Comparison of ENCODE assay signal across 11 cellular contexts in genomic region chr16:1961651-1962067, GRCh38. TPM values are rescaled to one million over a fixed set of nuclear protein-coding genes. Genes with fewer than 3 reads are reported as not detected.
DNase-seq lines count a peak whose midpoint lies in the region; ATAC-seq, FAIRE-seq and TF ChIP-seq lines count a peak whose summit lies in the region.
"Had no signal": no experiment of that assay in that cellular context is flagged by ENCODE, and none has a peak within 500 bp of the region (broad histone marks: within the 10 kb centered on the region; RNA-seq: fewer than 3 reads in every experiment).

No MANE protein-coding gene starts in this region.

- H3K4me1 ChIP-seq in BLaER1 treated with 17β-estradiol and CSF1 and Interleukin-3, amounts not matched to agents 10 nM and 100 nM: peaks cover 47 to 54% (median 51%) of the 10 kb centered on the region in 10 experiments
- H3K4me1 ChIP-seq in PC-9 (replicated peaks; ENCODE audit: insufficient read depth): peaks cover 16% of the 10 kb centered on the region

- no peaks in the 10 kb centered on the region for H3K27me3 Mint-ChIP-seq in central memory CD8-positive, alpha-beta T cell

- no TSS peak for BruUV-seq in PC-9 (replicated peaks; lab: Mats Ljungman, UMichigan)

- no peaks in the 10 kb centered on the region for H3K9me3 Mint-ChIP-seq in central memory CD8-positive, alpha-beta T cell

- peak overlapping the region in 10 of 11 experiments; percentile 93 to 100 (median 96); a peak in 17 of 22 replicates for H3K9ac ChIP-seq in BLaER1 treated with 17β-estradiol and CSF1 and Interleukin-3, amounts not matched to agents 10 nM and 100 nM

- DNase-seq in ELF-1 (ENCODE audit: low read depth, low spot score) (peak; percentile 67), PC-9 (no peak), SW480 (ENCODE audit: low spot score) (no peak), GM12891 (ENCODE audit: insufficient read length, low spot score) (no peak), cortex of kidney (lab: John Stamatoyannopoulos, UW) (no peak), GOT3 (lab: John Stamatoyannopoulos, UW) (no peak)
- no peak for DNase-seq in central memory CD8-positive, alpha-beta T cell (ENCODE audit: low spot score in 2 of 2)
- DNase-seq: NCI-H2081 treated with DMSO at 0.1 percent for 48 hours had no signal

- ATAC-seq in central memory CD8-positive, alpha-beta T cell (replicated peaks; ENCODE audit: extremely low read depth, poor library complexity, severe bottlenecking): no peak

- intact Hi-C loops in PC-9 (cut with micrococcal nuclease; ENCODE audit: unreplicated experiment): loop anchor here (5.0 kb wide), 1 partner anchor 189 kb away; the partner anchor contains the start of genes EME2, MRPS34 and NME3

- no peaks in the 10 kb centered on the region for H3K27me3 ChIP-seq in BLaER1 treated with 17β-estradiol and CSF1 and Interleukin-3, amounts not matched to agents 10 nM and 100 nM
- no peaks in the 10 kb centered on the region for H3K27me3 ChIP-seq in PC-9 (ENCODE audit: insufficient read depth, low read depth)

- H3K9me2 ChIP-seq in PC-9 (ENCODE audit: insufficient read depth): no peaks in the 10 kb centered on the region

- H3K9me3 ChIP-seq in BLaER1 treated with 17β-estradiol and CSF1 and Interleukin-3, amounts not matched to agents 10 nM and 100 nM (replicated peaks in 1 of 11): no peaks in the 10 kb centered on the region; a peak in 1 of 22 replicates
- no peaks in the 10 kb centered on the region for H3K9me3 ChIP-seq in PC-9 (ENCODE audit: insufficient read depth, low read depth)

- peaks cover 65% of the 10 kb centered on the region for H3K4me1 Mint-ChIP-seq in central memory CD8-positive, alpha-beta T cell

- peaks cover 21 to 42% (median 31%) of the 10 kb centered on the region in 11 experiments for H3K36me3 ChIP-seq in BLaER1 treated with 17β-estradiol and CSF1 and Interleukin-3, amounts not matched to agents 10 nM and 100 nM
- H3K36me3 ChIP-seq in PC-9 (ENCODE audit: low read depth): peaks cover 22% of the 10 kb centered on the region

- peak overlapping the region; percentile 99 for H3K27ac Mint-ChIP-seq in central memory CD8-positive, alpha-beta T cell (ENCODE audit: low read depth)

- no peak overlapping the region for H2AFZ ChIP-seq in PC-9

- no peak for TF ChIP-seq CTCF in PC-9 (conservative IDR thresholded peaks at IDR 0.05)

- H3K4me3 ChIP-seq in BLaER1 treated with 17β-estradiol and CSF1 and Interleukin-3, amounts not matched to agents 10 nM and 100 nM: peak overlapping the region in 8 of 10 experiments; percentile 80 to 100 (median 92); a peak in 16 of 20 replicates
- H3K4me3 ChIP-seq in PC-9: peak overlapping the region; percentile 39; the same call in 1 of the 2 replicates

- 0 out of 22 replicates have a peak overlapping the region, but pooled peaks of 2 of the 11 experiments have one; percentile 1 to 99 for H3K27ac ChIP-seq in BLaER1 treated with 17β-estradiol and CSF1 and Interleukin-3, amounts not matched to agents 10 nM and 100 nM
- H3K27ac ChIP-seq in PC-9: 0 out of 2 replicates have a peak overlapping the region, but pooled peaks have one; percentile 94

- peak overlapping the region; percentile 94 for H3K4me3 Mint-ChIP-seq in central memory CD8-positive, alpha-beta T cell

- H3F3A ChIP-seq in PC-9 (ENCODE audit: insufficient read depth, low read depth): peaks cover 47% of the 10 kb centered on the region

- POLR2A ChIA-PET in PC-9 (lab: Charles Lee; ENCODE audit: unreplicated experiment): no interaction called here

- FAIRE-seq in GM12891 (lab: Jason Lieb, UNC): no peak

- H3K4me2 ChIP-seq in BLaER1 treated with 17β-estradiol and CSF1 and Interleukin-3, amounts not matched to agents 10 nM and 100 nM: peak overlapping the region; percentile 55 to 97 (median 96); a peak in 21 of 22 replicates
- H3K4me2 ChIP-seq in PC-9: peak overlapping the region; percentile 92

- CTCF ChIA-PET in PC-9 (lab: Charles Lee): no interaction called here

- peaks cover 57% of the 10 kb centered on the region for H3K36me3 Mint-ChIP-seq in central memory CD8-positive, alpha-beta T cell (ENCODE audit: insufficient read depth)

- peaks cover 66% of the 10 kb centered on the region for H3K79me2 ChIP-seq in PC-9 (ENCODE audit: low read depth)

- no peak for TF ChIP-seq POLR2A in GM12891 (IDR thresholded peaks at IDR 0.05; ENCODE audit: low read depth, low read length)

- H4K20me1 ChIP-seq in BLaER1 treated with 17β-estradiol and CSF1 and Interleukin-3, amounts not matched to agents 10 nM and 100 nM: peaks cover 32 to 59% (median 44%) of the 10 kb centered on the region in 11 experiments
- H4K20me1 ChIP-seq in PC-9 (ENCODE audit: insufficient read depth): peaks cover 37% of the 10 kb centered on the region

TF ChIP-seq in GM12891, 5 proteins besides CTCF, POLR2A, EP300 and RAD21:
- TF ChIP-seq SPI1 (IDR thresholded peaks at IDR 0.05; ENCODE audit: low read depth, low read length) (no peak), PAX5 (IDR thresholded peaks at IDR 0.05; ENCODE audit: insufficient read depth, low read length, severe bottlenecking) (no peak), POLR2AphosphoS5 (IDR thresholded peaks at IDR 0.05; ENCODE audit: low read depth, low read length) (no peak), POU2F2 (IDR thresholded peaks at IDR 0.05; ENCODE audit: low read depth, low read length) (no peak), TAF1 (IDR thresholded peaks at IDR 0.05; ENCODE audit: low read depth, low read length) (no peak)

RNA-seq across cellular contexts. Expression of gene NDUFB10, which starts 2.3 kb away (rescaled TPM):
- 181 and 190 TPM in 2 replicates for total RNA-seq in PC-9 (2021)
- 132 TPM for polyA plus RNA-seq in GM12891 (2012; ENCODE audit: low read depth, missing spikeins)

RNA-seq across cellular contexts. Expression of gene RPS2, which starts 3.0 kb away (rescaled TPM):
- 3,808 and 4,468 TPM in 2 replicates for total RNA-seq in PC-9 (2021)
- 7,809 TPM for polyA plus RNA-seq in GM12891 (2012; ENCODE audit: low read depth, missing spikeins)

RNA-seq across cellular contexts. Expression of gene RNF151, which starts 5.0 kb away (rescaled TPM):
- not detected in 2 replicates for total RNA-seq in PC-9 (2021)
- 0.50 TPM for polyA plus RNA-seq in GM12891 (2012; ENCODE audit: low read depth, missing spikeins)
- total RNA-seq: epithelial cell of proximal tubule, lower leg skin had no signal

RNA-seq across cellular contexts. Expression of gene RPL3L, which starts 7.2 kb away (rescaled TPM):
- total RNA-seq in PC-9 (2021): 0.44 TPM in 1 of 2 replicates, not detected in the other
- polyA plus RNA-seq in GM12891 (2012; ENCODE audit: low read depth, missing spikeins): 0.05 TPM
- total RNA-seq: epithelial cell of proximal tubule had no signal

RNA-seq across cellular contexts. Expression of gene TBL3, which starts 10.2 kb away (rescaled TPM):
- total RNA-seq in PC-9 (2021): 51.3 and 66.4 TPM in 2 replicates
- 28.8 TPM for polyA plus RNA-seq in GM12891 (2012; ENCODE audit: low read depth, missing spikeins)
